8 cellular contexts compared by ENCODE assay signal in genomic region chr14:51652168-51653095, GRCh38. TPM values are rescaled to one million over a fixed set of nuclear protein-coding genes. Genes with fewer than 3 reads are reported as not detected.
DNase-seq lines count a peak whose midpoint lies in the region; ATAC-seq, FAIRE-seq and TF ChIP-seq lines count a peak whose summit lies in the region.

No MANE protein-coding gene starts in this region.

- TF ChIP-seq POLR2A in K562 (conservative IDR thresholded peaks at IDR 0.05): no peak

- H3K4me3 ChIP-seq in OCI-LY7 (ENCODE audit: low read depth, low read length, poor library complexity, severe bottlenecking): peak overlapping the region; percentile 87
- peak overlapping the region; percentile 56 for H3K4me3 ChIP-seq in K562

- TF ChIP-seq RAD21 in K562 (CRISPR knock-in tag; conservative IDR thresholded peaks at IDR 0.05 in 1 of 2, IDR thresholded peaks at IDR 0.05 in 1 of 2): no peak

- H2AFZ ChIP-seq in OCI-LY7 (ENCODE audit: low read length) (peak overlapping the region; percentile 76), K562 (ENCODE audit: low read depth, low read length) (peak overlapping the region; percentile 84)

- H3K9me3 Mint-ChIP-seq in activated CD4-positive, alpha-beta T cell treated with anti-CD3 and anti-CD28 coated beads, Interleukin-2, amount 10 ng/mL, durations not matched to agents 7 days and 5 days: no peaks in the 10 kb centered on the region
- no peaks in the 10 kb centered on the region for H3K9me3 Mint-ChIP-seq in immature natural killer cell

- no peaks in the 10 kb centered on the region for H3K9me2 ChIP-seq in OCI-LY7 (ENCODE audit: insufficient read depth, low read length)

- H3K4me3 Mint-ChIP-seq in activated CD4-positive, alpha-beta T cell treated with anti-CD3 and anti-CD28 coated beads, Interleukin-2, amount 10 ng/mL, durations not matched to agents 7 days and 5 days: peak overlapping the region; percentile 82
- peak overlapping the region; percentile 80 to 87 (median 83) for H3K4me3 Mint-ChIP-seq in immature natural killer cell

- H3K27me3 ChIP-seq in K562 (ENCODE audit: control insufficient read depth in 2 of 2, insufficient read depth in 2 of 2, low read length in 2 of 2): no peaks in the 10 kb centered on the region; a peak in 2 of 5 replicates

- H4K20me1 ChIP-seq in OCI-LY7 (ENCODE audit: insufficient read depth, low read length) (no peaks in the 10 kb centered on the region), K562 (replicated peaks; ENCODE audit: control insufficient read depth, insufficient read depth, low read length) (no peaks in the 10 kb centered on the region)

- H3K36me3 Mint-ChIP-seq in activated CD4-positive, alpha-beta T cell treated with anti-CD3 and anti-CD28 coated beads, Interleukin-2, amount 10 ng/mL, durations not matched to agents 7 days and 5 days (ENCODE audit: low read depth): no peaks in the 10 kb centered on the region
- no peaks in the 10 kb centered on the region for H3K36me3 Mint-ChIP-seq in immature natural killer cell

- POLR2A ChIA-PET in activated CD4-positive, alpha-beta T cell treated with anti-CD3 and anti-CD28 coated beads, Interleukin-2, amount 10 ng/mL, durations not matched to agents 7 days and 5 days (lab: Charles Lee): interaction anchor here (0.6 kb wide), 1 partner anchor 252 kb away, joined by 3 read pairs; no protein-coding TSS in a partner anchor
- POLR2A ChIA-PET in OCI-LY7 (lab: Charles Lee): interaction anchor here (0.7 to 1.5 kb wide), 4 partner anchors 10 to 84 kb away, joined by 3 to 5 read pairs (median 4); no protein-coding TSS in a partner anchor
- POLR2A ChIA-PET in K562 (lab: Yijun Ruan, JAX): interaction anchor here (0.6 to 1.5 kb wide), 2 partner anchors 43 to 85 kb away, joined by 3 to 4 read pairs; no protein-coding TSS in a partner anchor

- peak; percentile 44 for DNase-seq in activated CD4-positive, alpha-beta T cell treated with anti-CD3 and anti-CD28 coated beads, Interleukin-2, amount 10 ng/mL, durations not matched to agents 7 days and 5 days
- no peak for DNase-seq in activated CD4-positive, alpha-beta T cell treated with anti-CD3 and anti-CD28 coated beads, Interleukin-2, amount 50 U/mL, for 1 hour
- DNase-seq in OCI-LY7 (ENCODE audit: low spot score) (peak; percentile 75), K562 (ENCODE audit: extremely low read depth in 1 of 4, low spot score in 3 of 4) (peak in 2 of 4 experiments; percentile 11 to 17), immature natural killer cell (peak; percentile 40 to 50 (median 42)), GDM1 (lab: John Stamatoyannopoulos, UW) (no peak)
- DNase-seq in stimulated activated CD4-positive, alpha-beta T cell treated with anti-CD3 and anti-CD28 coated beads, Interleukin-12 subunit alpha, Interleukin-12 subunit beta, amount 100 ng/mL, for 48 hours (ENCODE audit: low read depth in 2 of 3, low spot score in 1 of 3): peak in 2 of 3 donors; percentile 5 to 23

- intact Hi-C loops in OCI-LY7 (cut with micrococcal nuclease; ENCODE audit: unreplicated experiment): loop anchor here (2.0 to 5.0 kb wide), 3 partner anchors 194 to 895 kb away; partner anchors contain the start of gene TMX1
- intact Hi-C loops in K562 (cut with micrococcal nuclease): no loop called here

- peaks cover 11% of the 10 kb centered on the region for H3K27me3 Mint-ChIP-seq in activated CD4-positive, alpha-beta T cell treated with anti-CD3 and anti-CD28 coated beads, Interleukin-2, amount 10 ng/mL, durations not matched to agents 7 days and 5 days
- peaks cover 19 to 32% (median 26%) of the 10 kb centered on the region in 3 donors for H3K27me3 Mint-ChIP-seq in immature natural killer cell (ENCODE audit: low read depth in 3 of 3)

- H3K27ac ChIP-seq in OCI-LY7 (ENCODE audit: low read depth, low read length, poor library complexity, severe bottlenecking) (peak overlapping the region; percentile 78), K562 (ENCODE audit: extremely low read depth, low read depth, low read length) (no peak overlapping the region)

- H3K4me2 ChIP-seq in OCI-LY7 (ENCODE audit: low read length) (peak overlapping the region; percentile 87), K562 (ENCODE audit: insufficient read depth, low read length) (peak overlapping the region; percentile 75)

- WGBS in K562 (ENCODE audit: insufficient coverage, low coverage, missing lambda C conversion rate): 6% methylated on average over 11 of the region's 75 CpGs

- no peak for TF ChIP-seq EP300 in K562 (IDR thresholded peaks at IDR 0.05; ENCODE audit: low read length)

- ATAC-seq in HG02870 (IDR thresholded peaks at IDR 0.05; ENCODE audit: unreplicated experiment): peak; percentile 36
- peak; percentile 70 for ATAC-seq in K562

- H3K4me1 ChIP-seq in OCI-LY7 (ENCODE audit: insufficient read depth, low read length, poor library complexity, severe bottlenecking): peaks cover 31% of the 10 kb centered on the region
- peaks cover 3 to 20% of the 10 kb centered on the region in 2 experiments; a peak in 3 of 5 replicates for H3K4me1 ChIP-seq in K562 (replicated peaks in 1 of 2; ENCODE audit: control insufficient read depth in 2 of 2, insufficient read depth in 2 of 2, low read length in 2 of 2)

- no TSS peak for BruUV-seq in OCI-LY7 (replicated peaks; lab: Mats Ljungman, UMichigan)
- no TSS peak for BruUV-seq in K562 (replicated peaks; lab: Mats Ljungman, UMichigan)

- peak overlapping the region; percentile 73 for H3K27ac Mint-ChIP-seq in activated CD4-positive, alpha-beta T cell treated with anti-CD3 and anti-CD28 coated beads, Interleukin-2, amount 10 ng/mL, durations not matched to agents 7 days and 5 days
- peak overlapping the region in 5 of 6 donors; percentile 22 to 66 (median 59) for H3K27ac Mint-ChIP-seq in immature natural killer cell

- peak overlapping the region in 1 of 2 experiments; percentile 82; a peak in 2 of 4 replicates for H3K9ac ChIP-seq in K562 (ENCODE audit: insufficient read depth in 1 of 2, low read depth in 2 of 2, low read length in 2 of 2)

- in situ Hi-C loops in K562 (cut with MboI): no loop called here

- no peaks in the 10 kb centered on the region for H3K36me3 ChIP-seq in OCI-LY7 (ENCODE audit: insufficient read depth, low read length)
- H3K36me3 ChIP-seq in K562 (ENCODE audit: control insufficient read depth, insufficient read depth, low read length): no peaks in the 10 kb centered on the region

- H3K79me2 ChIP-seq in OCI-LY7 (ENCODE audit: insufficient read depth, low read depth, low read length) (peaks cover 18% of the 10 kb centered on the region; the same call in 1 of the 2 replicates), K562 (ENCODE audit: control insufficient read depth, insufficient read depth, low read length) (no peaks in the 10 kb centered on the region)

- H3K4me1 Mint-ChIP-seq in activated CD4-positive, alpha-beta T cell treated with anti-CD3 and anti-CD28 coated beads, Interleukin-2, amount 10 ng/mL, durations not matched to agents 7 days and 5 days: peaks cover 30% of the 10 kb centered on the region
- peaks cover 18 to 25% of the 10 kb centered on the region in 2 donors for H3K4me1 Mint-ChIP-seq in immature natural killer cell

- no peaks in the 10 kb centered on the region for H3K9me3 ChIP-seq in OCI-LY7 (ENCODE audit: low read length)
- no peaks in the 10 kb centered on the region for H3K9me3 ChIP-seq in K562 (replicated peaks; ENCODE audit: control insufficient read depth, insufficient read depth, low read depth, low read length)

- CTCF ChIA-PET in activated CD4-positive, alpha-beta T cell treated with anti-CD3 and anti-CD28 coated beads, Interleukin-2, amount 10 ng/mL, durations not matched to agents 7 days and 5 days (lab: Charles Lee): interaction anchor here (0.8 to 1.9 kb wide), 10 partner anchors 9 to 375 kb away, joined by 3 to 9 read pairs (median 4); no protein-coding TSS in a partner anchor
- CTCF ChIA-PET in OCI-LY7 (lab: Charles Lee; ENCODE audit: unreplicated experiment) (interaction anchor here (0.6 kb wide), 1 partner anchor 391 kb away, joined by 3 read pairs; no protein-coding TSS in a partner anchor), K562 (lab: Yijun Ruan, JAX; ENCODE audit: low intra/inter-chr PET ratio) (no interaction called here)

- 0 out of 2 replicates have a peak, but pooled peaks have one; percentile 5 for TF ChIP-seq CTCF in OCI-LY7 (conservative IDR thresholded peaks at IDR 0.05; ENCODE audit: low read length)
- TF ChIP-seq CTCF in K562 (IDR thresholded peaks at IDR 0.05 in 2 of 3, conservative IDR thresholded peaks at IDR 0.05 in 1 of 3; ENCODE audit: insufficient read depth in 2 of 3, low read depth in 1 of 3, low read length in 3 of 3): 0 out of 6 replicates have a peak, but pooled peaks of 1 of the 3 experiments have one; percentile 15

- no peak for FAIRE-seq in K562 (lab: Jason Lieb, UNC)

- no peaks in the 10 kb centered on the region for H3K9me1 ChIP-seq in K562 (ENCODE audit: control insufficient read depth, insufficient read depth, low read length)

RNA-seq across cellular contexts. Expression of gene FRMD6, which starts 0.7 kb away (rescaled TPM):
- total RNA-seq in activated CD4-positive, alpha-beta T cell treated with anti-CD3 and anti-CD28 coated beads, Interleukin-2, amount 10 ng/mL, durations not matched to agents 7 days and 5 days: 1 to 10 TPM; 3.3 to 4.1 TPM
- total RNA-seq in OCI-LY7 (2014; rRNA removed; shearing (Covaris generic)): 7.6 and 12.3 TPM in 2 replicates
- total RNA-seq in OCI-LY7 (2022) (4.4 and 4.9 TPM in 2 replicates), K562 (2014; rRNA removed) (0.14 and 0.20 TPM in 2 replicates), K562 (2014; rRNA removed; fragmentation: Illumina TruSeq; extraction: Trizol) (0.29 and 0.54 TPM in 2 replicates), K562 (2015; rRNA removed; fragmentation: Illumina TruSeq; extraction: Trizol) (0.30 and 0.91 TPM in 2 replicates), K562 (2021) (0.53 and 0.60 TPM in 2 replicates)
- total RNA-seq in K562 (2011; cell fraction: chromatin; rRNA removed; ENCODE audit: low replicate concordance): 1.5 TPM in 2 replicates
- total RNA-seq in K562 (2011; cell fraction: nucleolus; rRNA removed): 0.33 and 0.39 TPM in 2 replicates
- total RNA-seq in K562 (2011; cell fraction: nucleoplasm; rRNA removed): 1.5 TPM in 2 replicates
- polyA plus RNA-seq in K562 (2011; rRNA removed) (0.34 and 0.92 TPM in 2 replicates), K562 (2014; fragmentation: Illumina TruSeq; extraction: Trizol) (0.29 and 0.58 TPM in 2 replicates), K562 (2014; fragmentation: Nextera tagmentation; extraction: Ambion mirVana) (under 1 TPM; 0.11 to 0.18 TPM), K562 (2014; rRNA removed) (0.34 and 0.74 TPM in 2 replicates), immature natural killer cell (1 to 10 TPM in 1 of 3 donors, under 1 TPM in 2; 0.30 to 7.0 (median 0.84) TPM)
- 0.48 and 0.68 TPM in 2 replicates for polyA plus RNA-seq in K562 (2011; cell fraction: cytosol; rRNA removed)
- polyA plus RNA-seq in K562 (2011; cell fraction: nucleus; rRNA removed): 0.48 and 0.69 TPM in 2 replicates
- polyA plus RNA-seq in K562 (2012): 0.15 and 0.22 TPM in 2 replicates
- polyA minus RNA-seq in K562 (2011; rRNA and poly(A)+ RNA removed): 1.1 and 1.3 TPM in 2 replicates
- polyA minus RNA-seq in K562 (2011; cell fraction: cytosol; rRNA and poly(A)+ RNA removed): 1.5 and 3.3 TPM in 2 replicates
- 0.54 and 1.7 TPM in 2 replicates for polyA minus RNA-seq in K562 (2011; cell fraction: nucleus; rRNA and poly(A)+ RNA removed)

Comparison
In these comparisons a context has a peak if more than half of its experiments do, and no peak if none do; other contexts are left out.
1. DNase-seq: peak in activated CD4-positive, alpha-beta T cell treated with anti-CD3 and anti-CD28 coated beads, Interleukin-2, amount 10 ng/mL, durations not matched to agents 7 days and 5 days (single experiment), OCI-LY7 (single experiment), immature natural killer cell (3 of 3) and stimulated activated CD4-positive, alpha-beta T cell treated with anti-CD3 and anti-CD28 coated beads, Interleukin-12 subunit alpha, Interleukin-12 subunit beta, amount 100 ng/mL, for 48 hours (2 of 3); none in activated CD4-positive, alpha-beta T cell treated with anti-CD3 and anti-CD28 coated beads, Interleukin-2, amount 50 U/mL, for 1 hour (single experiment) and GDM1 (single experiment).